ENCODE assay signal across 12 cellular contexts in genomic region chr10:101558206-101558605, GRCh38. TPM values are rescaled to one million over a fixed set of nuclear protein-coding genes. Genes with fewer than 3 reads are reported as not detected.
DNase-seq lines count a peak whose midpoint lies in the region; ATAC-seq and TF ChIP-seq lines count a peak whose summit lies in the region.
"Had no signal": no experiment of that assay in that cellular context is flagged by ENCODE, and none has a peak within 500 bp of the region (broad histone marks: within the 10 kb centered on the region; RNA-seq: fewer than 3 reads in every experiment).

No MANE protein-coding gene starts in this region.

- no peaks in the 10 kb centered on the region for H3K9me3 Mint-ChIP-seq in CD4-positive, CD25-positive, alpha-beta regulatory T cell

- H3K27me3 ChIP-seq in CD4-positive, CD25-positive, alpha-beta regulatory T cell (ENCODE audit: control insufficient read depth, insufficient read depth, low read length) = no peaks in the 10 kb centered on the region
- no peaks in the 10 kb centered on the region for H3K27me3 ChIP-seq in RWPE2 (ENCODE audit: insufficient read depth, poor library complexity, severe bottlenecking)
- no peaks in the 10 kb centered on the region for H3K27me3 ChIP-seq in upper lobe of left lung
- H3K27me3 ChIP-seq: pancreas had no signal

- H3K27me3 Mint-ChIP-seq in CD4-positive, CD25-positive, alpha-beta regulatory T cell = no peaks in the 10 kb centered on the region

- peak overlapping the region; percentile 8 for H3K27ac ChIP-seq in CD4-positive, CD25-positive, alpha-beta regulatory T cell (ENCODE audit: insufficient read depth, low read length, poor library complexity, severe bottlenecking)
- peak overlapping the region; percentile 31 for H3K27ac ChIP-seq in RWPE2 (ENCODE audit: poor library complexity, severe bottlenecking)
- H3K27ac ChIP-seq in epithelial cell of prostate = peak overlapping the region; percentile 45
- H3K27ac ChIP-seq in upper lobe of left lung = no peak overlapping the region
- H3K27ac ChIP-seq: pancreas had no signal

- peak; percentile 38 to 68 for ATAC-seq in CD4-positive, CD25-positive, alpha-beta regulatory T cell (ENCODE audit: low read depth in 2 of 2)
- ATAC-seq in RWPE2 (ENCODE audit: low read depth) = peak; percentile 99
- ATAC-seq in HG03159 (IDR thresholded peaks at IDR 0.05; ENCODE audit: unreplicated experiment) = no peak
- no peak for ATAC-seq in upper lobe of left lung (ENCODE audit: low FRiP score in 2 of 2)
- ATAC-seq: pancreas had no signal

- in situ Hi-C loops in GM13976 (cut with MboI; ENCODE audit: low sequenced_read_pairs, unreplicated experiment) = loop anchor here (25.0 kb wide), 2 partner anchors 246 to 346 kb away; no protein-coding TSS in a partner anchor

- peaks cover 6% of the 10 kb centered on the region for H3K36me3 ChIP-seq in CD4-positive, CD25-positive, alpha-beta regulatory T cell (ENCODE audit: control insufficient read depth, insufficient read depth, low read length)
- H3K36me3 ChIP-seq in RWPE2 (ENCODE audit: low read depth) (no peaks in the 10 kb centered on the region), upper lobe of left lung (peaks cover 0 to 15% (median 2%) of the 10 kb centered on the region in 4 donors)
- H3K36me3 ChIP-seq: pancreas had no signal

- H3K9me3 ChIP-seq in CD4-positive, CD25-positive, alpha-beta regulatory T cell (ENCODE audit: control insufficient read depth in 2 of 2, low read length in 2 of 2) = no peaks in the 10 kb centered on the region
- H3K9me3 ChIP-seq in RWPE2 (ENCODE audit: severe bottlenecking) = no peaks in the 10 kb centered on the region
- no peaks in the 10 kb centered on the region for H3K9me3 ChIP-seq in upper lobe of left lung
- H3K9me3 ChIP-seq: pancreas, SK-N-SH had no signal

- TF ChIP-seq POLR2A in upper lobe of left lung (IDR thresholded peaks at IDR 0.05) = no peak

- H3K4me3 ChIP-seq in CD4-positive, CD25-positive, alpha-beta regulatory T cell (ENCODE audit: low read depth, low read length) = no peak overlapping the region
- no peak overlapping the region for H3K4me3 ChIP-seq in RWPE2 (ENCODE audit: severe bottlenecking)
- no peak overlapping the region for H3K4me3 ChIP-seq in upper lobe of left lung
- H3K4me3 ChIP-seq: pancreas had no signal

- DNase-seq in CD4-positive, CD25-positive, alpha-beta regulatory T cell = peak in 1 of 3 donors; percentile 83
- DNase-seq in GM13976 (ENCODE audit: low spot score) (peak; percentile 45), RWPE2 (ENCODE audit: low spot score) (peak; percentile 71), epithelial cell of prostate (ENCODE audit: low read depth, low spot score) (peak; percentile 59), DMS153 (lab: John Stamatoyannopoulos, UW) (no peak), DMS 273 (lab: John Stamatoyannopoulos, UW; ENCODE audit: unreplicated experiment) (no peak), upper lobe of left lung (no peak)
- DNase-seq: amygdala, Karpas-422, pancreas had no signal

- peak overlapping the region in 1 of 4 donors; percentile 13 for H3K4me3 Mint-ChIP-seq in CD4-positive, CD25-positive, alpha-beta regulatory T cell

- H3K36me3 Mint-ChIP-seq in CD4-positive, CD25-positive, alpha-beta regulatory T cell = peaks cover 20% of the 10 kb centered on the region

- TF ChIP-seq CTCF in GM13976 (IDR thresholded peaks at IDR 0.05; ENCODE audit: borderline replicate concordance, control extremely low read depth, extremely low read depth, insufficient read depth, missing control alignments) (no peak), RWPE2 (IDR thresholded peaks at IDR 0.05; ENCODE audit: poor library complexity, severe bottlenecking) (no peak), upper lobe of left lung (IDR thresholded peaks at IDR 0.05) (no peak)

- peaks cover 14% of the 10 kb centered on the region for H3K4me1 ChIP-seq in CD4-positive, CD25-positive, alpha-beta regulatory T cell (ENCODE audit: control insufficient read depth, insufficient read depth, low read length, poor library complexity, severe bottlenecking)
- H3K4me1 ChIP-seq in RWPE2 (ENCODE audit: insufficient read depth, poor library complexity, severe bottlenecking) (peaks cover 12% of the 10 kb centered on the region), upper lobe of left lung (peaks cover 0 to 7% (median 0%) of the 10 kb centered on the region in 4 donors)
- H3K4me1 ChIP-seq: pancreas had no signal

- peaks cover 0 to 26% (median 11%) of the 10 kb centered on the region in 4 donors for H3K4me1 Mint-ChIP-seq in CD4-positive, CD25-positive, alpha-beta regulatory T cell

- WGBS in upper lobe of left lung, 2 donors = 31 to 52% methylated on average over 2 of the region's 2 CpGs

- no peak for TF ChIP-seq EP300 in upper lobe of left lung (IDR thresholded peaks at IDR 0.05)

- H3K27ac Mint-ChIP-seq in CD4-positive, CD25-positive, alpha-beta regulatory T cell = peak overlapping the region in 1 of 3 donors; percentile 54

RNA-seq across cellular contexts. Expression of gene POLL, which starts 29.9 kb away (rescaled TPM):
- 21.7 TPM for total RNA-seq in CD4-positive, CD25-positive, alpha-beta regulatory T cell
- polyA plus RNA-seq in CD4-positive, CD25-positive, alpha-beta regulatory T cell = 10 to 100 TPM; 12.6 to 16.8 (median 15.0) TPM
- total RNA-seq in upper lobe of left lung = 10 to 100 TPM; 20.4 to 47.1 (median 31.5) TPM

RNA-seq across cellular contexts. Expression of gene DPCD, which starts 29.9 kb away (rescaled TPM):
- not detected for total RNA-seq in CD4-positive, CD25-positive, alpha-beta regulatory T cell
- 1 to 10 TPM in 3 of 4 donors, under 1 TPM in 1; 0.99 to 1.7 (median 1.1) TPM for polyA plus RNA-seq in CD4-positive, CD25-positive, alpha-beta regulatory T cell
- 10 to 100 TPM in 4 of 6 donors, 1 to 10 TPM in 2; 3.7 to 36.2 (median 15.1) TPM for total RNA-seq in upper lobe of left lung

Comparison
In these comparisons a context has a peak if more than half of its experiments do, and no peak if none do; other contexts are left out.
1. ATAC-seq: peak in CD4-positive, CD25-positive, alpha-beta regulatory T cell (2 of 2) and RWPE2 (single experiment); none in HG03159 (single experiment) and upper lobe of left lung (0 of 2).
2. DNase-seq: peak in GM13976 (single experiment), RWPE2 (single experiment) and epithelial cell of prostate (single experiment); none in DMS153 (single experiment), DMS 273 (single experiment) and upper lobe of left lung (0 of 2).
3. H3K27ac ChIP-seq: peak in CD4-positive, CD25-positive, alpha-beta regulatory T cell (single experiment), RWPE2 (single experiment) and epithelial cell of prostate (single experiment); none in upper lobe of left lung (0 of 4).